ENCODE assay signal across 8 cellular contexts in genomic region chr1:206489980-206490534, GRCh38. TPM values are rescaled to one million over a fixed set of nuclear protein-coding genes. Genes with fewer than 3 reads are reported as not detected.
A peak's percentile ranks its signal among the peaks of the same experiment; 100 is the strongest.
DNase-seq lines count a peak whose midpoint lies in the region; ATAC-seq and TF ChIP-seq lines count a peak whose summit lies in the region.

No MANE protein-coding gene starts in this region.

- no peak overlapping the region for H3K4me3 Mint-ChIP-seq in activated T-cell treated with anti-CD3 and anti-CD28 coated beads, Interleukin-2, amount 50 U/mL, for 24 hours

- H3K79me2 ChIP-seq in PC-3 (ENCODE audit: low read length), result no peaks in the 10 kb centered on the region
- no peaks in the 10 kb centered on the region for H3K79me2 ChIP-seq in neural cell (replicated peaks; ENCODE audit: insufficient read depth, low read length)

- BruUV-seq in PC-3 (replicated peaks; lab: Mats Ljungman, UMichigan), result no TSS peak

- intact Hi-C loops in PC-3 (cut with micrococcal nuclease) (loop anchor here (1.0 to 2.0 kb wide), 2 partner anchors 51 to 93 kb away; no protein-coding TSS in a partner anchor), esophagus squamous epithelium (cut with DNase I) (loop anchor here (5.0 to 10.0 kb wide), 2 partner anchors 92 to 175 kb away; no protein-coding TSS in a partner anchor)

- ATAC-seq in PC-3, result peak; percentile 98
- peak; percentile 51 for ATAC-seq in thoracic aorta (ENCODE audit: insufficient number of reproducible peaks, low FRiP score, low read depth)
- no peak for ATAC-seq in HG02571 (IDR thresholded peaks at IDR 0.05; ENCODE audit: unreplicated experiment)

- POLR2A ChIA-PET in PC-3 (lab: Charles Lee; ENCODE audit: unreplicated experiment), result no interaction called here

- H3K9ac ChIP-seq in PC-3 (ENCODE audit: low read length), result no peak overlapping the region
- H3K9ac ChIP-seq in neural cell (ENCODE audit: low read length), result no peak overlapping the region

- TF ChIP-seq EP300 in neural cell (conservative IDR thresholded peaks at IDR 0.05; ENCODE audit: poor library complexity, severe bottlenecking), result no peak

- 58 to 83% methylated on average over 4 to 5 of the region's 14 CpGs for WGBS in esophagus squamous epithelium, 2 donors

- H3K27ac Mint-ChIP-seq in activated T-cell treated with anti-CD3 and anti-CD28 coated beads, Interleukin-2, amount 50 U/mL, for 24 hours, result no peak overlapping the region

- no peaks in the 10 kb centered on the region for H3F3A ChIP-seq in PC-3 (ENCODE audit: low read length, unreplicated experiment)
- no peaks in the 10 kb centered on the region for H3F3A ChIP-seq in neural cell (ENCODE audit: insufficient read depth, low read length, poor library complexity, severe bottlenecking)

- H3K36me3 ChIP-seq in PC-3 (ENCODE audit: low read depth, low read length) (peaks cover 11% of the 10 kb centered on the region; the same call in 1 of the 2 replicates), esophagus squamous epithelium (peaks cover 0 to 81% (median 10%) of the 10 kb centered on the region in 3 donors), neural cell (ENCODE audit: insufficient read depth, low read length) (no peaks in the 10 kb centered on the region), thoracic aorta (peaks cover 9% of the 10 kb centered on the region)

- H3K36me3 Mint-ChIP-seq in activated T-cell treated with anti-CD3 and anti-CD28 coated beads, Interleukin-2, amount 50 U/mL, for 24 hours (ENCODE audit: low read depth), result peaks cover 81% of the 10 kb centered on the region

- H3K9me3 ChIP-seq in PC-3 (ENCODE audit: low read length), result no peaks in the 10 kb centered on the region
- no peaks in the 10 kb centered on the region for H3K9me3 ChIP-seq in esophagus squamous epithelium
- no peaks in the 10 kb centered on the region for H3K9me3 ChIP-seq in neural cell (ENCODE audit: low read length)
- no peaks in the 10 kb centered on the region for H3K9me3 ChIP-seq in thoracic aorta

- no peaks in the 10 kb centered on the region for H3K4me1 Mint-ChIP-seq in activated T-cell treated with anti-CD3 and anti-CD28 coated beads, Interleukin-2, amount 50 U/mL, for 24 hours (ENCODE audit: low read depth)

- TF ChIP-seq POLR2A in esophagus squamous epithelium (IDR thresholded peaks at IDR 0.05), result no peak

- no peak overlapping the region for H3K27ac ChIP-seq in PC-3 (ENCODE audit: low read length)
- no peak overlapping the region for H3K27ac ChIP-seq in esophagus squamous epithelium
- no peak overlapping the region for H3K27ac ChIP-seq in neural cell (ENCODE audit: low read length)
- H3K27ac ChIP-seq in thoracic aorta, result no peak overlapping the region

- H3K4me3 ChIP-seq in PC-3 (ENCODE audit: low read length), result no peak overlapping the region
- no peak overlapping the region for H3K4me3 ChIP-seq in esophagus squamous epithelium
- no peak overlapping the region for H3K4me3 ChIP-seq in neural cell (ENCODE audit: low read length)
- H3K4me3 ChIP-seq in thoracic aorta, result no peak overlapping the region

- no peaks in the 10 kb centered on the region for H3K9me3 Mint-ChIP-seq in activated T-cell treated with anti-CD3 and anti-CD28 coated beads, Interleukin-2, amount 50 U/mL, for 24 hours

- CTCF ChIA-PET in PC-3 (lab: Charles Lee), result interaction anchor here (0.5 to 1.5 kb wide), 8 partner anchors 19 to 174 kb away, joined by 3 to 11 read pairs (median 4); partner anchors contain the start of gene IKBKE

- DNase-seq in GDM1 (lab: John Stamatoyannopoulos, UW) (peak; percentile 62), HT-29 (ENCODE audit: low spot score) (peak; percentile 83), PC-3 (peak; percentile 93), esophagus squamous epithelium (lab: John Stamatoyannopoulos, UW) (no peak), thoracic aorta (ENCODE audit: low spot score) (no peak)
- peak; percentile 87 for DNase-seq in activated T-cell treated with anti-CD3 and anti-CD28 coated beads, Interleukin-2, amount 50 U/mL, for 24 hours

- H3K27me3 ChIP-seq in PC-3 (ENCODE audit: low read length) (no peaks in the 10 kb centered on the region), esophagus squamous epithelium (no peaks in the 10 kb centered on the region), neural cell (ENCODE audit: insufficient read depth, low read depth, low read length) (no peaks in the 10 kb centered on the region), thoracic aorta (replicated peaks; ENCODE audit: insufficient read depth) (no peaks in the 10 kb centered on the region)

- H3K4me1 ChIP-seq in PC-3 (ENCODE audit: insufficient read depth, low read length) (no peaks in the 10 kb centered on the region), esophagus squamous epithelium (peaks cover 3 to 23% (median 4%) of the 10 kb centered on the region in 3 donors), thoracic aorta (ENCODE audit: control insufficient read depth in 1 of 2, low read depth in 2 of 2) (peaks cover 2 to 5% of the 10 kb centered on the region in 2 donors)

- TF ChIP-seq RAD21 in neural cell (conservative IDR thresholded peaks at IDR 0.05), result peak; percentile 96

- H3K4me2 ChIP-seq in PC-3 (ENCODE audit: low read length) (no peak overlapping the region), neural cell (ENCODE audit: low read length) (no peak overlapping the region)

- no peaks in the 10 kb centered on the region for H4K20me1 ChIP-seq in PC-3 (ENCODE audit: low read length)
- H4K20me1 ChIP-seq in neural cell (ENCODE audit: insufficient read depth), result no peaks in the 10 kb centered on the region

- H3K9me2 ChIP-seq in PC-3 (replicated peaks; ENCODE audit: low read length) (no peaks in the 10 kb centered on the region), neural cell (ENCODE audit: insufficient read depth, low read length) (no peaks in the 10 kb centered on the region)

- no peaks in the 10 kb centered on the region for H3K27me3 Mint-ChIP-seq in activated T-cell treated with anti-CD3 and anti-CD28 coated beads, Interleukin-2, amount 50 U/mL, for 24 hours

- H2AFZ ChIP-seq in PC-3 (ENCODE audit: low read length) (peak overlapping the region; percentile 49), neural cell (ENCODE audit: low read depth, low read length) (no peak overlapping the region)

- TF ChIP-seq CTCF in PC-3 (conservative IDR thresholded peaks at IDR 0.05; ENCODE audit: low read depth, low read length) (peak; percentile 100), esophagus squamous epithelium (IDR thresholded peaks at IDR 0.05) (peak; percentile 67 to 95 (median 92)), neural cell (IDR thresholded peaks at IDR 0.05; ENCODE audit: poor library complexity, severe bottlenecking) (peak; percentile 95), thoracic aorta (IDR thresholded peaks at IDR 0.05) (peak; percentile 97)

TF ChIP-seq in neural cell, 6 proteins besides CTCF, POLR2A, EP300 and RAD21:
- TF ChIP-seq SMC3 (conservative IDR thresholded peaks at IDR 0.05; ENCODE audit: poor library complexity) (peak; percentile 95), MXI1 (conservative IDR thresholded peaks at IDR 0.05; ENCODE audit: poor library complexity, severe bottlenecking) (no peak)

RNA-seq across cellular contexts. Expression of gene RASSF5, which starts 17.3 kb away (rescaled TPM):
- 7.9 and 8.8 TPM in 2 replicates for total RNA-seq in HT-29 (2014; rRNA removed; shearing (Covaris generic))
- 15.5 and 16.0 TPM in 2 replicates for total RNA-seq in PC-3 (2014; rRNA removed)
- total RNA-seq in esophagus squamous epithelium, result 10 to 100 TPM; 29.2 to 85.3 (median 35.1) TPM
- 3.2 and 4.0 TPM in 2 replicates for polyA plus RNA-seq in neural cell
- 6.5 and 8.5 TPM in 2 replicates for polyA minus RNA-seq in neural cell
- total RNA-seq in thoracic aorta, result 10 to 100 TPM; 21.7 to 22.8 TPM

RNA-seq across cellular contexts. Expression of gene IKBKE, which starts 19.8 kb away (rescaled TPM):
- 11.7 and 12.0 TPM in 2 replicates for total RNA-seq in HT-29 (2014; rRNA removed; shearing (Covaris generic))
- total RNA-seq in PC-3 (2014; rRNA removed) (27.0 and 28.3 TPM in 2 replicates), esophagus squamous epithelium (10 to 100 TPM; 12.6 to 23.7 (median 18.1) TPM), thoracic aorta (10 to 100 TPM in 1 of 2 donors, 1 to 10 TPM in 1; 5.8 to 16.1 TPM)
- polyA plus RNA-seq in neural cell, result 0.74 TPM in 1 of 2 replicates, not detected in the other
- not detected in 2 replicates for polyA minus RNA-seq in neural cell

Comparison
In these comparisons a context has a peak if more than half of its experiments do, and no peak if none do; other contexts are left out.
1. DNase-seq: peak in GDM1 (single experiment), HT-29 (single experiment), PC-3 (single experiment) and activated T-cell treated with anti-CD3 and anti-CD28 coated beads, Interleukin-2, amount 50 U/mL, for 24 hours (single experiment); none in esophagus squamous epithelium (single experiment) and thoracic aorta (single experiment).
2. Peak in every context shown above with its lines, with median percentiles within 50 percentile points of each other: CTCF ChIP-seq.